In genomic region chr3:8662594-8662993, GRCh38 we compare ENCODE assay signal across 28 cellular contexts. TPM values are rescaled to one million over a fixed set of nuclear protein-coding genes. Genes with fewer than 3 reads are reported as not detected.
"Had no signal": no experiment of that assay in that cellular context is flagged by ENCODE, and none has a peak within 500 bp of the region (broad histone marks: within the 10 kb centered on the region; RNA-seq: fewer than 3 reads in every experiment).

No MANE protein-coding gene starts in this region.

- H3K36me3 ChIP-seq: breast epithelium, SJSA1 had no signal

- H3K27ac ChIP-seq: breast epithelium, SJSA1 had no signal

- H3K36me3 Mint-ChIP-seq: activated CD8-positive, alpha-beta memory T cell treated with anti-CD3 and anti-CD28 coated beads, Interleukin-2, amount 10 ng/mL, durations not matched to agents 7 days and 5 days; activated naive CD4-positive, alpha-beta T cell treated with anti-CD3 and anti-CD28 coated beads, Interleukin-2, amount 50 U/mL, for 24 hours; T-cell had no signal

- H3K4me3 ChIP-seq: breast epithelium, SJSA1 had no signal

- H3K27me3 ChIP-seq: breast epithelium, SJSA1 had no signal

- H3K4me1 ChIP-seq: breast epithelium had no signal

- H3K4me1 Mint-ChIP-seq: activated CD4-positive, alpha-beta T cell treated with anti-CD3 and anti-CD28 coated beads, Interleukin-2, amount 10 ng/mL, durations not matched to agents 24 days and 14 days; activated CD8-positive, alpha-beta memory T cell treated with anti-CD3 and anti-CD28 coated beads, Interleukin-2, amount 10 ng/mL, durations not matched to agents 7 days and 5 days; activated naive CD4-positive, alpha-beta T cell treated with anti-CD3 and anti-CD28 coated beads, Interleukin-2, amount 50 U/mL, for 24 hours had no signal

- H3K4me3 Mint-ChIP-seq: activated B cell treated with CpG ODN at 0.5 μM for 24 hours; activated CD4-positive, alpha-beta T cell treated with anti-CD3 and anti-CD28 coated beads, Interleukin-2, amount 10 ng/mL, durations not matched to agents 24 days and 14 days; activated CD8-positive, alpha-beta memory T cell treated with anti-CD3 and anti-CD28 coated beads, Interleukin-2, amount 10 ng/mL, durations not matched to agents 7 days and 5 days; activated naive CD4-positive, alpha-beta T cell treated with anti-CD3 and anti-CD28 coated beads, Interleukin-2, amount 50 U/mL, for 24 hours; activated T-cell treated with anti-CD3 and anti-CD28 coated beads, Interleukin-2, amount 50 U/mL, for 24 hours; activated T-helper 1 cell treated with anti-CD3 and anti-CD28 coated beads, Interleukin-12 subunit alpha, Interleukin-12 subunit beta, Interleukin-2, Interleukin-4 antibody, amounts not matched to agents 30 ng/mL and 10 ng/mL and 1 ng/mL, durations not matched to agents 14 hours and 24 hours and 36 hours; T-cell had no signal

- H3K9me3 ChIP-seq: breast epithelium, SJSA1 had no signal

- H3K9me3 Mint-ChIP-seq: activated B cell treated with CpG ODN at 0.5 μM for 24 hours; activated CD4-positive, alpha-beta T cell treated with anti-CD3 and anti-CD28 coated beads, Interleukin-2, amount 10 ng/mL, durations not matched to agents 24 days and 14 days; activated naive CD4-positive, alpha-beta T cell treated with anti-CD3 and anti-CD28 coated beads, Interleukin-2, amount 50 U/mL, for 24 hours; activated T-cell treated with anti-CD3 and anti-CD28 coated beads, Interleukin-2, amount 50 U/mL, for 24 hours; activated T-helper 1 cell treated with anti-CD3 and anti-CD28 coated beads, Interleukin-12 subunit alpha, Interleukin-12 subunit beta, Interleukin-2, Interleukin-4 antibody, amounts not matched to agents 30 ng/mL and 10 ng/mL and 1 ng/mL, durations not matched to agents 14 hours and 24 hours and 36 hours had no signal

- FAIRE-seq: RCC 7860, TTC549 had no signal

- DNase-seq: activated B cell treated with CpG ODN at 0.5 μM for 24 hours; activated CD4-positive, alpha-beta T cell treated with anti-CD3 and anti-CD28 coated beads for 1 hour; activated CD4-positive, alpha-beta T cell treated with anti-CD3 and anti-CD28 coated beads, Interleukin-2, amount 10 ng/mL, durations not matched to agents 24 days and 14 days; activated CD4-positive, alpha-beta T cell treated with anti-CD3 and anti-CD28 coated beads, Interleukin-2, amount 50 U/mL, for 48 hours; activated CD8-positive, alpha-beta memory T cell treated with anti-CD3 and anti-CD28 coated beads, Interleukin-2, amount 10 ng/mL, durations not matched to agents 7 days and 5 days; activated effector memory CD4-positive, alpha-beta T cell treated with Interleukin-2 at 50 U/mL for 16 hours; activated naive CD4-positive, alpha-beta T cell; activated T-cell treated with anti-CD3 and anti-CD28 coated beads, Interleukin-2, amount 50 U/mL, for 24 hours; aorta; Karpas-422; NCI-H1105 treated with DMSO at 0.1 percent for 48 hours; NCI-H1436 treated with DMSO at 0.1 percent for 48 hours; NCI-H187; NCI-H2081; NCI-H2171; NCI-H226; NCI-H526; NCI-H82; PC-3; T-cell; T-helper 2 cell; T1000 had no signal

- H3K27ac Mint-ChIP-seq: activated B cell treated with CpG ODN at 0.5 μM for 24 hours; activated CD4-positive, alpha-beta T cell treated with anti-CD3 and anti-CD28 coated beads, Interleukin-2, amount 10 ng/mL, durations not matched to agents 24 days and 14 days; activated CD8-positive, alpha-beta memory T cell treated with anti-CD3 and anti-CD28 coated beads, Interleukin-2, amount 10 ng/mL, durations not matched to agents 7 days and 5 days; activated naive CD4-positive, alpha-beta T cell treated with anti-CD3 and anti-CD28 coated beads, Interleukin-2, amount 50 U/mL, for 24 hours; activated T-cell treated with anti-CD3 and anti-CD28 coated beads, Interleukin-2, amount 50 U/mL, for 24 hours; activated T-helper 1 cell treated with anti-CD3 and anti-CD28 coated beads, Interleukin-12 subunit alpha, Interleukin-12 subunit beta, Interleukin-2, Interleukin-4 antibody, amounts not matched to agents 30 ng/mL and 10 ng/mL and 1 ng/mL, durations not matched to agents 14 hours and 24 hours and 36 hours; T-cell had no signal

RNA-seq across cellular contexts. Expression of gene SSUH2, which starts 18.0 kb away (rescaled TPM):
- total RNA-seq: activated B cell treated with CpG ODN at 0.5 μM for 24 hours; activated CD4-positive, alpha-beta T cell treated with anti-CD3 and anti-CD28 coated beads, Interleukin-2, amount 10 ng/mL, durations not matched to agents 24 days and 14 days; activated T-helper 1 cell treated with anti-CD3 and anti-CD28 coated beads, Interleukin-12 subunit alpha, Interleukin-12 subunit beta, Interleukin-2, Interleukin-4 antibody, amounts not matched to agents 30 ng/mL and 10 ng/mL and 1 ng/mL, durations not matched to agents 14 hours and 24 hours and 36 hours had no signal
